Comparison of ENCODE assay signal across 1 cellular context in genomic region chr19:34173145-34173956, GRCh38.
TF ChIP-seq lines count a peak whose summit lies in the region.

No MANE protein-coding gene starts in this region.

TF ChIP-seq in HepG2, 621 proteins besides CTCF, POLR2A, EP300 and RAD21 (continued from another document and continues in another):
- TF ChIP-seq REST (IDR thresholded peaks at IDR 0.05; ENCODE audit: borderline replicate concordance in 1 of 2, low read depth in 1 of 2, low read length in 2 of 2): 0 out of 4 replicates have a peak, but pooled peaks of 1 of the 2 experiments have one; percentile 10
- peak; percentile 61; the same call in 1 of the 2 replicates for TF ChIP-seq ZNF335 (CRISPR knock-in tag; IDR thresholded peaks at IDR 0.05)
- TF ChIP-seq NCOR1 (IDR thresholded peaks at IDR 0.05; ENCODE audit: borderline replicate concordance, low read length): peak; percentile 64
- peak; percentile 37; the same call in 1 of the 3 replicates for TF ChIP-seq MXI1 (IDR thresholded peaks at IDR 0.05; ENCODE audit: borderline replicate concordance, low read depth, low read length)
- 0 out of 2 replicates have a peak, but pooled peaks have one; percentile 32 for TF ChIP-seq MIER2 (CRISPR knock-in tag; IDR thresholded peaks at IDR 0.05)
- peak; percentile 47; the same call in 1 of the 2 replicates for TF ChIP-seq ZMYM4 (CRISPR knock-in tag; IDR thresholded peaks at IDR 0.05)
- TF ChIP-seq THAP8 (CRISPR knock-in tag; IDR thresholded peaks at IDR 0.05; ENCODE audit: borderline replicate concordance): no peak
- peak; percentile 70; the same call in 1 of the 2 replicates for TF ChIP-seq ZNF598 (CRISPR knock-in tag; IDR thresholded peaks at IDR 0.05; ENCODE audit: borderline replicate concordance)
- TF ChIP-seq GLI4 (CRISPR knock-in tag; IDR thresholded peaks at IDR 0.05; ENCODE audit: borderline replicate concordance): peak; percentile 85; the same call in 1 of the 2 replicates
- peak; percentile 73; the same call in 1 of the 2 replicates for TF ChIP-seq MYC (CRISPR knock-in tag; IDR thresholded peaks at IDR 0.05; ENCODE audit: borderline replicate concordance)
- peak; percentile 76; the same call in 1 of the 2 replicates for TF ChIP-seq TBX2 (CRISPR knock-in tag; IDR thresholded peaks at IDR 0.05; ENCODE audit: borderline replicate concordance)
- peak; percentile 37; the same call in 1 of the 2 replicates for TF ChIP-seq TEAD2 (CRISPR knock-in tag; IDR thresholded peaks at IDR 0.05)
- peak; percentile 57 for TF ChIP-seq ZNF781 (CRISPR knock-in tag; IDR thresholded peaks at IDR 0.05; ENCODE audit: borderline replicate concordance, not compliant biosample characterization)
- TF ChIP-seq ZBTB14 (CRISPR knock-in tag; IDR thresholded peaks at IDR 0.05): peak; percentile 42; the same call in 1 of the 2 replicates
- peak; percentile 45; the same call in 1 of the 2 replicates for TF ChIP-seq ATF1 (CRISPR knock-in tag; IDR thresholded peaks at IDR 0.05)
- peak; percentile 67; the same call in 1 of the 2 replicates for TF ChIP-seq ZNF337 (CRISPR knock-in tag; IDR thresholded peaks at IDR 0.05; ENCODE audit: borderline replicate concordance, low read depth)
- peak; percentile 65; the same call in 1 of the 2 replicates for TF ChIP-seq AHR (CRISPR knock-in tag; IDR thresholded peaks at IDR 0.05)
- no peak for TF ChIP-seq SIX4 (CRISPR knock-in tag; IDR thresholded peaks at IDR 0.05)
- TF ChIP-seq PRMT3 (CRISPR knock-in tag; IDR thresholded peaks at IDR 0.05; ENCODE audit: borderline replicate concordance, low read depth): no peak
- TF ChIP-seq HMGXB3 (CRISPR knock-in tag; IDR thresholded peaks at IDR 0.05; ENCODE audit: borderline replicate concordance): peak; percentile 76; the same call in 1 of the 2 replicates
- 0 out of 2 replicates have a peak, but pooled peaks have one; percentile 47 for TF ChIP-seq ZNF777 (CRISPR knock-in tag; IDR thresholded peaks at IDR 0.05)
- TF ChIP-seq HIVEP1 (CRISPR knock-in tag; IDR thresholded peaks at IDR 0.05): peak; percentile 71; the same call in 1 of the 2 replicates
- TF ChIP-seq ZSCAN21 (CRISPR knock-in tag; IDR thresholded peaks at IDR 0.05; ENCODE audit: borderline replicate concordance): peak; percentile 79
- peak; percentile 76 for TF ChIP-seq ZNF331 (CRISPR knock-in tag; IDR thresholded peaks at IDR 0.05)
- peak; percentile 32; the same call in 1 of the 2 replicates for TF ChIP-seq CREM (IDR thresholded peaks at IDR 0.05)
- TF ChIP-seq CREM (CRISPR knock-in tag; IDR thresholded peaks at IDR 0.05): no peak
- TF ChIP-seq ZBTB7B (CRISPR knock-in tag; IDR thresholded peaks at IDR 0.05): peak; percentile 62; the same call in 1 of the 2 replicates
- TF ChIP-seq ZNF143 (CRISPR knock-in tag; IDR thresholded peaks at IDR 0.05): peak; percentile 67
- TF ChIP-seq HNF4A (CRISPR knock-in tag; IDR thresholded peaks at IDR 0.05): peak; percentile 89
- TF ChIP-seq ELF1 (CRISPR knock-in tag; IDR thresholded peaks at IDR 0.05): peak; percentile 33; the same call in 1 of the 2 replicates
- peak; percentile 46 for TF ChIP-seq ISL2 (CRISPR knock-in tag; IDR thresholded peaks at IDR 0.05)
- no peak for TF ChIP-seq HCFC1 (IDR thresholded peaks at IDR 0.05; ENCODE audit: low read depth, low read length)
- no peak for TF ChIP-seq WIZ (CRISPR knock-in tag; IDR thresholded peaks at IDR 0.05)
- peak; percentile 61 for TF ChIP-seq ETV5 (CRISPR knock-in tag; IDR thresholded peaks at IDR 0.05; ENCODE audit: borderline replicate concordance)
- TF ChIP-seq NFAT5 (CRISPR knock-in tag; IDR thresholded peaks at IDR 0.05): 0 out of 2 replicates have a peak, but pooled peaks have one; percentile 70
- no peak for TF ChIP-seq ZKSCAN1 (IDR thresholded peaks at IDR 0.05; ENCODE audit: low read length)
- peak; percentile 65; the same call in 1 of the 2 replicates for TF ChIP-seq ZSCAN25 (CRISPR knock-in tag; IDR thresholded peaks at IDR 0.05)
- TF ChIP-seq RBM22 (optimal IDR thresholded peaks at IDR 0.05; ENCODE audit: low read length): peak; percentile 57
- peak; percentile 74 for TF ChIP-seq TFE3 (CRISPR knock-in tag; IDR thresholded peaks at IDR 0.05)
- no peak for TF ChIP-seq ZNF737 (CRISPR knock-in tag; IDR thresholded peaks at IDR 0.05; ENCODE audit: borderline replicate concordance)
- 0 out of 2 replicates have a peak, but pooled peaks have one; percentile 42 for TF ChIP-seq ZBTB37 (CRISPR knock-in tag; IDR thresholded peaks at IDR 0.05)
- peak; percentile 48; the same call in 1 of the 2 replicates for TF ChIP-seq PHF21A (CRISPR knock-in tag; IDR thresholded peaks at IDR 0.05)
- TF ChIP-seq ZNF580 (CRISPR knock-in tag; IDR thresholded peaks at IDR 0.05; ENCODE audit: borderline replicate concordance, low read depth): peak; percentile 78; the same call in 1 of the 2 replicates
- TF ChIP-seq ZNF17 (CRISPR knock-in tag; IDR thresholded peaks at IDR 0.05): no peak
- TF ChIP-seq ZNF629 (CRISPR knock-in tag; conservative IDR thresholded peaks at IDR 0.05): 0 out of 2 replicates have a peak, but pooled peaks have one; percentile 24
- TF ChIP-seq KMT2A (CRISPR knock-in tag; IDR thresholded peaks at IDR 0.05): peak; percentile 52; the same call in 1 of the 2 replicates
